ENCODE assay signal across 31 cellular contexts in the genomic region with DNA sequence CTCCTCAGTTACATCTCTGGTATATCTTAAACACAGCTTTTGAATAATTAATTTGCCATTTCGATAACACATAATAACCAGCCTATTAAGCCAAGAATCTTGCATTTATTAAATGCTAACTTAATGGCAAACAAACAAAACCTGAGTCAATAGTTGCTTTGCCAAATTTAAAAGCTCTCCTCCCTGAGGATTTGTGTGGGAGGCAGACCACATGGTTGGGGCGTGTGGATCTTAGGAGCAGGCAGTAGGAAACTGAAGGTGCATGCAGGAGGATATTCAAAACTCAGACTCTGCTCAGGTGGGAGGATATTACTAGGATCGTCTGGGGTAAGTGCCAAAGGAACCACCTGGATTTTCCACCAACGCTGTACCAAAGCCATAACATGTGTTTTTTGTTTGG.
"Had no signal": no experiment of that assay in that cellular context is flagged by ENCODE, and none has a peak within 500 bp of the region (broad histone marks: within the 10 kb centered on the region; RNA-seq: fewer than 3 reads in every experiment).

No MANE protein-coding gene starts in this region.

- H3K9me3 ChIP-seq: adrenal gland, body of pancreas, colonic mucosa, esophagus squamous epithelium, gastroesophageal sphincter, pancreas, psoas muscle, suprapubic skin, tibial artery had no signal

- H3K4me2 ChIP-seq: smooth muscle cell had no signal

- H3K4me1 ChIP-seq: adrenal gland, colonic mucosa, gastroesophageal sphincter, pancreas, psoas muscle had no signal

- H3K27ac ChIP-seq: adrenal gland, body of pancreas, cardiac muscle cell, colonic mucosa, epithelial cell of prostate, esophagus squamous epithelium, gastroesophageal sphincter, pancreas, psoas muscle, suprapubic skin, tibial artery had no signal

- DNase-seq: activated CD4-positive, alpha-beta memory T cell treated with anti-CD3 and anti-CD28 coated beads for 36 hours; activated CD4-positive, alpha-beta T cell treated with anti-CD3 and anti-CD28 coated beads, Interleukin-2, amount 10 ng/mL, durations not matched to agents 24 days and 14 days; activated CD4-positive, CD25-positive, alpha-beta regulatory T cell treated with anti-CD3 and anti-CD28 coated beads, Interleukin-2, amount 50 U/mL, for 72 hours; activated CD8-positive, alpha-beta memory T cell treated with anti-CD3 and anti-CD28 coated beads, Interleukin-2, amount 50 U/mL, for 4 hours; activated effector memory CD4-positive, alpha-beta T cell treated with anti-CD3 and anti-CD28 coated beads, Interleukin-2, amount 50 U/mL, for 16 hours; activated naive CD4-positive, alpha-beta T cell treated with anti-CD3 and anti-CD28 coated beads for 36 hours; activated naive CD8-positive, alpha-beta T cell treated with anti-CD3 and anti-CD28 coated beads for 36 hours; activated T-cell treated with anti-CD3 and anti-CD28 coated beads, Interleukin-2, amount 50 U/mL, for 1 hour; adrenal gland; aorta; body of pancreas; cerebellar nuclear complex; colonic mucosa; effector CD8-positive, alpha-beta T cell; esophagus squamous epithelium; hippocampal formation; left cardiac atrium; left ventricle myocardium superior; pancreas; psoas muscle; stimulated activated CD4-positive, alpha-beta T cell treated with anti-CD3 and anti-CD28 coated beads, Interleukin-2, amount 100 ng/mL, for 24 hours; stimulated activated naive B cell treated with anti-CD40 and anti-IgM and Interleukin-4, amounts not matched to agents 10 μg/mL and 1 μg/mL and 100 μg/mL, for 72 hours; T-helper 2 cell; tibial artery had no signal

- H3K9me3 Mint-ChIP-seq: activated CD4-positive, alpha-beta memory T cell treated with anti-CD3 and anti-CD28 coated beads for 36 hours; activated CD4-positive, alpha-beta T cell treated with anti-CD3 and anti-CD28 coated beads, Interleukin-2, amount 10 ng/mL, durations not matched to agents 24 days and 14 days; activated naive CD4-positive, alpha-beta T cell treated with anti-CD3 and anti-CD28 coated beads for 36 hours; activated naive CD8-positive, alpha-beta T cell treated with anti-CD3 and anti-CD28 coated beads for 36 hours had no signal

- H3K4me3 Mint-ChIP-seq: activated CD4-positive, alpha-beta memory T cell treated with anti-CD3 and anti-CD28 coated beads for 36 hours; activated CD4-positive, alpha-beta T cell treated with anti-CD3 and anti-CD28 coated beads, Interleukin-2, amount 10 ng/mL, durations not matched to agents 24 days and 14 days; activated naive CD4-positive, alpha-beta T cell treated with anti-CD3 and anti-CD28 coated beads for 36 hours; activated naive CD8-positive, alpha-beta T cell treated with anti-CD3 and anti-CD28 coated beads for 36 hours; activated T-helper 1 cell treated with anti-CD3 and anti-CD28 coated beads, Interleukin-12 subunit alpha, Interleukin-12 subunit beta, Interleukin-2, Interleukin-4 antibody, amounts not matched to agents 30 ng/mL and 10 ng/mL and 1 ng/mL, durations not matched to agents 14 hours and 24 hours and 36 hours; nephron; stimulated activated naive B cell treated with anti-CD40 and anti-IgM and Interleukin-4, amounts not matched to agents 10 μg/mL and 1 μg/mL and 100 μg/mL, for 72 hours had no signal

- H3K36me3 Mint-ChIP-seq: activated CD4-positive, alpha-beta memory T cell treated with anti-CD3 and anti-CD28 coated beads for 36 hours; activated naive CD8-positive, alpha-beta T cell treated with anti-CD3 and anti-CD28 coated beads for 36 hours; stimulated activated naive B cell treated with anti-CD40 and anti-IgM and Interleukin-4, amounts not matched to agents 10 μg/mL and 1 μg/mL and 100 μg/mL, for 72 hours had no signal

- H3K4me3 ChIP-seq: adrenal gland, body of pancreas, cardiac muscle cell, colonic mucosa, esophagus squamous epithelium, gastroesophageal sphincter, pancreas, psoas muscle, smooth muscle cell, suprapubic skin, tibial artery had no signal

- H3K27me3 ChIP-seq: adrenal gland, body of pancreas, colonic mucosa, pancreas, suprapubic skin, tibial artery had no signal

- H3K27ac Mint-ChIP-seq: activated CD4-positive, alpha-beta memory T cell treated with anti-CD3 and anti-CD28 coated beads for 36 hours; activated CD4-positive, alpha-beta T cell treated with anti-CD3 and anti-CD28 coated beads, Interleukin-2, amount 10 ng/mL, durations not matched to agents 24 days and 14 days; activated naive CD4-positive, alpha-beta T cell treated with anti-CD3 and anti-CD28 coated beads for 36 hours; activated naive CD8-positive, alpha-beta T cell treated with anti-CD3 and anti-CD28 coated beads for 36 hours; activated T-helper 1 cell treated with anti-CD3 and anti-CD28 coated beads, Interleukin-12 subunit alpha, Interleukin-12 subunit beta, Interleukin-2, Interleukin-4 antibody, amounts not matched to agents 30 ng/mL and 10 ng/mL and 1 ng/mL, durations not matched to agents 14 hours and 24 hours and 36 hours; stimulated activated naive B cell treated with anti-CD40 and anti-IgM and Interleukin-4, amounts not matched to agents 10 μg/mL and 1 μg/mL and 100 μg/mL, for 72 hours had no signal

- H3K36me3 ChIP-seq: adrenal gland, cardiac muscle cell, colonic mucosa, esophagus squamous epithelium, gastroesophageal sphincter, pancreas, suprapubic skin, tibial artery had no signal
